ENCODE assay signal across 14 cellular contexts in the genomic region with DNA sequence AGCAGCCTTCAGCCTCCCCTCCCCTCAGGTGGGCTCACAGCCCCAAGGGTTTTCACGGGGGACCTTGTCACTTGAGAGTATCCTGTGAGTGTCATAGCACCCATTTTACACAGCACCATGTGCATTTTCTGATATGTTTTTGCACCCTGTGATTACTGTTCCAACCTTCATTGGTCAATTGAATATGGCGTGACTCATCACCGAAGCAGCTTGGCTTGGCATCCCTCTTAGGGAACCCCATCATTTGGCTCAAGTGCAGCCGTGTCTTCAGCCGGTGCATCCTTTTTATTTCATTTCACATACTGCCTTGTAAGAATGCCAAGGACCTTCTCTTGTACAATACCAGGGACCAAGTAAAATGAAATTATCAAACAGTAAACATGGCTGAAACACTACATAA. TPM values are rescaled to one million over a fixed set of nuclear protein-coding genes. Genes with fewer than 3 reads are reported as not detected.
DNase-seq lines count a peak whose midpoint lies in the region; ATAC-seq, FAIRE-seq and TF ChIP-seq lines count a peak whose summit lies in the region.
"Had no signal": no experiment of that assay in that cellular context is flagged by ENCODE, and none has a peak within 500 bp of the region (broad histone marks: within the 10 kb centered on the region; RNA-seq: fewer than 3 reads in every experiment).

No MANE protein-coding gene starts in this region.

- H3K27ac Mint-ChIP-seq in MCF 10A (ENCODE audit: low read depth, unreplicated experiment), result no peak overlapping the region
- H3K27ac Mint-ChIP-seq: progenitor cell of endocrine pancreas had no signal

- H3K27ac ChIP-seq in breast epithelium, result no peak overlapping the region
- peak overlapping the region; percentile 78 for H3K27ac ChIP-seq in left ventricle myocardium inferior (replicated peaks)
- H3K27ac ChIP-seq in transverse colon, result peak overlapping the region in 3 of 4 donors; percentile 17 to 55 (median 48)
- H3K27ac ChIP-seq: 22Rv1, SJSA1, VCaP had no signal

- BruUV-seq in MCF 10A (replicated peaks; lab: Mats Ljungman, UMichigan), result no TSS peak

- H3K4me3 ChIP-seq in breast epithelium (no peak overlapping the region), bronchial epithelial cell (ENCODE audit: low read depth, low read length) (no peak overlapping the region), left ventricle myocardium inferior (no peak overlapping the region), transverse colon (no peak overlapping the region)
- H3K4me3 ChIP-seq: lung, SJSA1 had no signal

- no peaks in the 10 kb centered on the region for H3K9me3 ChIP-seq in breast epithelium
- H3K9me3 ChIP-seq in left ventricle myocardium inferior (replicated peaks), result no peaks in the 10 kb centered on the region
- no peaks in the 10 kb centered on the region for H3K9me3 ChIP-seq in transverse colon
- H3K9me3 ChIP-seq: SJSA1 had no signal

- H3K4me3 Mint-ChIP-seq in MCF 10A (ENCODE audit: unreplicated experiment), result no peak overlapping the region
- H3K4me3 Mint-ChIP-seq: brain had no signal

- ATAC-seq in GM21447 (IDR thresholded peaks at IDR 0.05; ENCODE audit: unreplicated experiment) (no peak), GM19324 (IDR thresholded peaks at IDR 0.05; ENCODE audit: low FRiP score, unreplicated experiment) (no peak), GM19328 (IDR thresholded peaks at IDR 0.05; ENCODE audit: unreplicated experiment) (no peak)

- H3K36me3 ChIP-seq in breast epithelium (no peaks in the 10 kb centered on the region), bronchial epithelial cell (ENCODE audit: control insufficient read depth, insufficient read depth, low read length) (no peaks in the 10 kb centered on the region), left ventricle myocardium inferior (no peaks in the 10 kb centered on the region), transverse colon (no peaks in the 10 kb centered on the region)
- H3K36me3 ChIP-seq: SJSA1 had no signal

- H3K27me3 Mint-ChIP-seq in MCF 10A (ENCODE audit: insufficient read depth, unreplicated experiment), result no peaks in the 10 kb centered on the region
- H3K27me3 Mint-ChIP-seq: brain, progenitor cell of endocrine pancreas had no signal

- H3K36me3 Mint-ChIP-seq in MCF 10A (ENCODE audit: insufficient read depth, unreplicated experiment), result peaks cover 3% of the 10 kb centered on the region

- POLR2A ChIA-PET in MCF 10A (lab: Yijun Ruan, JAX), result no interaction called here

- CTCF ChIA-PET in MCF 10A (lab: Yijun Ruan, JAX), result interaction anchor here (0.6 to 0.7 kb wide), 2 partner anchors 9 to 22 kb away, joined by 3 to 6 read pairs; no protein-coding TSS in a partner anchor

- no peak for TF ChIP-seq EP300 in transverse colon (IDR thresholded peaks at IDR 0.05; ENCODE audit: low read depth)

- in situ Hi-C loops in transverse colon (cut with MboI; ENCODE audit: low pct_ligation_motif_present in 1 of 4, low pct_unique_long_range_greater_than_20kb in 1 of 4, low sequenced_read_pairs in 3 of 4), result no loop called here

- WGBS in transverse colon (ENCODE audit: low coverage in 1 of 2), 2 donors, result 33 to 61% methylated on average over 3 to 5 of the region's 5 CpGs

- FAIRE-seq in bronchial epithelial cell (lab: Jason Lieb, UNC), result no peak

- H3K9me3 Mint-ChIP-seq in MCF 10A (ENCODE audit: unreplicated experiment), result no peaks in the 10 kb centered on the region

- TF ChIP-seq POLR2A in breast epithelium (IDR thresholded peaks at IDR 0.05) (no peak), transverse colon (IDR thresholded peaks at IDR 0.05) (no peak)

- intact Hi-C loops in MCF 10A (cut with micrococcal nuclease) (no loop called here), breast epithelium (cut with DNase I; ENCODE audit: low total_unique reads) (no loop called here), left ventricle myocardium inferior (cut with micrococcal nuclease) (no loop called here), transverse colon (cut with DNase I; ENCODE audit: low total_unique reads) (no loop called here)

- DNase-seq in MCF 10A (ENCODE audit: unreplicated experiment) (peak; percentile 73), breast epithelium (ENCODE audit: low spot score in 2 of 2) (no peak), bronchial epithelial cell (ENCODE audit: low read depth) (peak; percentile 24), left ventricle myocardium inferior (no peak), transverse colon (no peak)

- no peaks in the 10 kb centered on the region for H3K27me3 ChIP-seq in breast epithelium
- no peaks in the 10 kb centered on the region for H3K27me3 ChIP-seq in bronchial epithelial cell (ENCODE audit: control insufficient read depth, insufficient read depth, low read length)
- H3K27me3 ChIP-seq in left ventricle myocardium inferior (ENCODE audit: low read depth), result no peaks in the 10 kb centered on the region
- no peaks in the 10 kb centered on the region for H3K27me3 ChIP-seq in transverse colon
- H3K27me3 ChIP-seq: SJSA1 had no signal

- H3K4me1 ChIP-seq in breast epithelium (peaks cover 0 to 8% of the 10 kb centered on the region in 2 donors), left ventricle myocardium inferior (peaks cover 48% of the 10 kb centered on the region), transverse colon (peaks cover 0 to 10% (median 0%) of the 10 kb centered on the region in 4 donors)

- H3K4me1 Mint-ChIP-seq in MCF 10A (ENCODE audit: insufficient read depth, unreplicated experiment), result no peaks in the 10 kb centered on the region

- TF ChIP-seq CTCF in MCF 10A (IDR thresholded peaks at IDR 0.05; ENCODE audit: unreplicated experiment) (no peak), breast epithelium (IDR thresholded peaks at IDR 0.05) (no peak), bronchial epithelial cell (IDR thresholded peaks at IDR 0.05; ENCODE audit: insufficient read depth, low read length, severe bottlenecking) (no peak), left ventricle myocardium inferior (IDR thresholded peaks at IDR 0.05; ENCODE audit: borderline replicate concordance) (no peak), transverse colon (IDR thresholded peaks at IDR 0.05) (no peak)

RNA-seq across cellular contexts. Expression of a gene that starts 57.6 kb away (rescaled TPM):
- 12.3 and 16.4 TPM in 2 replicates for total RNA-seq in MCF 10A (2022)
- 10 to 100 TPM in 2 of 3 donors, 1 to 10 TPM in 1; 6.2 to 42.3 (median 22.5) TPM for total RNA-seq in breast epithelium
- 8.2 and 12.3 TPM in 2 replicates for total RNA-seq in bronchial epithelial cell
- total RNA-seq in left ventricle myocardium inferior, result 51.0 TPM
- 100 to 1,000 TPM in 3 of 4 donors, 10 to 100 TPM in 1; 63.0 to 134 (median 115) TPM for total RNA-seq in transverse colon

Comparison
In these comparisons a context has a peak if more than half of its experiments do, and no peak if none do; other contexts are left out.
1. DNase-seq: peak in MCF 10A (single experiment) and bronchial epithelial cell (single experiment); none in breast epithelium (0 of 2), left ventricle myocardium inferior (single experiment) and transverse colon (single experiment).
2. H3K27ac ChIP-seq: peak in left ventricle myocardium inferior (single experiment) and transverse colon (3 of 4); none in breast epithelium (0 of 2).